ENCODE assay signal across 24 cellular contexts in the genomic region with DNA sequence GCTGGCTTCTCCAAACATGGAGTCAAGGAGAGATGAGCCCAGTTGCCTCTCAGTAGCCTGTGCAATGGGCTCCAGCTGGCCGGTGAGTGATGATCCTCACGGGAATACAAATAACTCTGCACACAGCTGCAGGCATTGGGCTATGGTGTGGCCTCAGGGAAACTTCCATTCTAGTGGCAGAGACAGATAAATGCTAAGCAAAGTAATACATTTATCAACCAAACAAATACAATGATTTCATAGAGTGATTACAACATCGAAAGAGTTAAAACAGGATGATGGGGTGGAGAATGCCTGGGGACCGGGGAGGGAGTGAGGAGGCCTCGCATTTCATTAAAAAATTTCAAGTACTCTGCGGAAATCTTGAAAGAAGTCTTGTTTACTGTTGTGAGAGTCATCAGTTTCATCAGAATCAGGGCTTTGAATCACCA. TPM values are rescaled to one million over a fixed set of nuclear protein-coding genes. Genes with fewer than 3 reads are reported as not detected.
DNase-seq lines count a peak whose midpoint lies in the region; FAIRE-seq and TF ChIP-seq lines count a peak whose summit lies in the region.
"Had no signal": no experiment of that assay in that cellular context is flagged by ENCODE, and none has a peak within 500 bp of the region (broad histone marks: within the 10 kb centered on the region; RNA-seq: fewer than 3 reads in every experiment).

No MANE protein-coding gene starts in this region.

- H3K27me3 ChIP-seq in osteoblast (ENCODE audit: insufficient read depth, low read length), result no peaks in the 10 kb centered on the region

- H3K4me3 ChIP-seq in osteoblast (ENCODE audit: insufficient read depth, low read length), result no peak overlapping the region

- H3K36me3 ChIP-seq in osteoblast (ENCODE audit: insufficient read depth, low read length), result no peaks in the 10 kb centered on the region

- intact Hi-C loops in activated naive CD4-positive, alpha-beta T cell treated with anti-CD3 and anti-CD28 coated beads for 36 hours (cut with micrococcal nuclease), result no loop called here

- H2AFZ ChIP-seq in osteoblast (ENCODE audit: low read length), result peak overlapping the region; percentile 62

- H3K79me2 ChIP-seq in osteoblast (ENCODE audit: insufficient read depth, low read length), result no peaks in the 10 kb centered on the region

- peaks cover 2% of the 10 kb centered on the region for H3K9me3 Mint-ChIP-seq in activated naive CD8-positive, alpha-beta T cell treated with anti-CD3 and anti-CD28 coated beads for 36 hours
- no peaks in the 10 kb centered on the region for H3K9me3 Mint-ChIP-seq in activated naive CD4-positive, alpha-beta T cell treated with anti-CD3 and anti-CD28 coated beads for 36 hours
- H3K9me3 Mint-ChIP-seq: immature natural killer cell had no signal

- peak; percentile 33 for DNase-seq in ELR (ENCODE audit: low read depth)
- DNase-seq in RPMI7951 (ENCODE audit: low read depth), result peak; percentile 65
- DNase-seq in epithelial cell of prostate (ENCODE audit: low read depth, low spot score), result no peak
- DNase-seq in osteoblast (ENCODE audit: insufficient read length, low spot score, missing footprints), result peak; percentile 34
- no peak for DNase-seq in GM12891 (ENCODE audit: insufficient read length, low spot score)
- DNase-seq in activated naive CD8-positive, alpha-beta T cell treated with anti-CD3 and anti-CD28 coated beads for 36 hours, result no peak
- no peak for DNase-seq in activated naive CD4-positive, alpha-beta T cell treated with anti-CD3 and anti-CD28 coated beads for 36 hours
- no peak for DNase-seq in activated CD8-positive, alpha-beta memory T cell treated with anti-CD3 and anti-CD28 coated beads, Interleukin-2, amount 50 U/mL, for 4 hours
- DNase-seq: activated CD8-positive, alpha-beta memory T cell treated with anti-CD3 and anti-CD28 coated beads for 24 hours; activated gamma-delta T cell; effector CD4-positive, alpha-beta T cell; EL; immature natural killer cell; KBM-7; NCI-H1105 treated with DMSO at 0.1 percent for 48 hours; NCI-H2171 treated with DMSO at 0.1 percent for 48 hours; nucleus accumbens; SIG-M5; small intestine; stimulated activated naive CD4-positive, alpha-beta T cell treated with Interleukin-2 at 50 U/mL for 16 hours had no signal

- no peak overlapping the region for H3K27ac Mint-ChIP-seq in activated naive CD8-positive, alpha-beta T cell treated with anti-CD3 and anti-CD28 coated beads for 36 hours
- no peak overlapping the region for H3K27ac Mint-ChIP-seq in activated naive CD4-positive, alpha-beta T cell treated with anti-CD3 and anti-CD28 coated beads for 36 hours
- H3K27ac Mint-ChIP-seq: immature natural killer cell, mesothelial cell of epicardium had no signal

- peaks cover 24% of the 10 kb centered on the region for H3K4me1 ChIP-seq in osteoblast (ENCODE audit: insufficient read depth, low read length)

- no peaks in the 10 kb centered on the region for H3K4me1 Mint-ChIP-seq in activated naive CD8-positive, alpha-beta T cell treated with anti-CD3 and anti-CD28 coated beads for 36 hours
- no peaks in the 10 kb centered on the region for H3K4me1 Mint-ChIP-seq in activated naive CD4-positive, alpha-beta T cell treated with anti-CD3 and anti-CD28 coated beads for 36 hours (ENCODE audit: low read depth)
- H3K4me1 Mint-ChIP-seq: immature natural killer cell had no signal

- no peaks in the 10 kb centered on the region for H3K27me3 Mint-ChIP-seq in activated naive CD8-positive, alpha-beta T cell treated with anti-CD3 and anti-CD28 coated beads for 36 hours
- H3K27me3 Mint-ChIP-seq in activated naive CD4-positive, alpha-beta T cell treated with anti-CD3 and anti-CD28 coated beads for 36 hours (ENCODE audit: low read depth), result no peaks in the 10 kb centered on the region

- peak overlapping the region; percentile 19 for H3K4me2 ChIP-seq in osteoblast (ENCODE audit: insufficient read depth, low read length)

- H3K27ac ChIP-seq in epithelial cell of prostate (peak overlapping the region; percentile 37), osteoblast (ENCODE audit: low read depth, low read length) (no peak overlapping the region)
- H3K27ac ChIP-seq: C4-2B had no signal

- no peak for FAIRE-seq in GM12891 (lab: Jason Lieb, UNC)
- FAIRE-seq: small intestine, TTC549 had no signal

- TF ChIP-seq CTCF in osteoblast (IDR thresholded peaks at IDR 0.05; ENCODE audit: extremely low read depth, low read depth, low read length), result no peak

- H3K4me3 Mint-ChIP-seq in activated naive CD8-positive, alpha-beta T cell treated with anti-CD3 and anti-CD28 coated beads for 36 hours, result no peak overlapping the region
- no peak overlapping the region for H3K4me3 Mint-ChIP-seq in activated naive CD4-positive, alpha-beta T cell treated with anti-CD3 and anti-CD28 coated beads for 36 hours
- H3K4me3 Mint-ChIP-seq: immature natural killer cell, mesothelial cell of epicardium had no signal

- no peaks in the 10 kb centered on the region for H3K9me3 ChIP-seq in osteoblast (ENCODE audit: low read depth, low read length)

- H4K20me1 ChIP-seq in osteoblast (ENCODE audit: insufficient read depth, low read length), result no peaks in the 10 kb centered on the region

- no peaks in the 10 kb centered on the region for H3K36me3 Mint-ChIP-seq in activated naive CD8-positive, alpha-beta T cell treated with anti-CD3 and anti-CD28 coated beads for 36 hours
- no peaks in the 10 kb centered on the region for H3K36me3 Mint-ChIP-seq in activated naive CD4-positive, alpha-beta T cell treated with anti-CD3 and anti-CD28 coated beads for 36 hours (ENCODE audit: low read depth)
- H3K36me3 Mint-ChIP-seq: immature natural killer cell, mesothelial cell of epicardium had no signal

- CTCF ChIA-PET in activated naive CD4-positive, alpha-beta T cell treated with anti-CD3 and anti-CD28 coated beads for 36 hours (lab: Charles Lee), result interaction anchor here (0.6 kb wide), 1 partner anchor 39 kb away, joined by 3 read pairs; no protein-coding TSS in a partner anchor

- TF ChIP-seq POLR2A in GM12891 (IDR thresholded peaks at IDR 0.05; ENCODE audit: low read depth, low read length), result no peak

TF ChIP-seq in GM12891, 5 proteins besides CTCF, POLR2A, EP300 and RAD21:
- TF ChIP-seq TAF1 (IDR thresholded peaks at IDR 0.05; ENCODE audit: low read depth, low read length), result no peak
- no peak for TF ChIP-seq PAX5 (IDR thresholded peaks at IDR 0.05; ENCODE audit: insufficient read depth, low read length, severe bottlenecking)
- no peak for TF ChIP-seq POU2F2 (IDR thresholded peaks at IDR 0.05; ENCODE audit: low read depth, low read length)
- no peak for TF ChIP-seq SPI1 (IDR thresholded peaks at IDR 0.05; ENCODE audit: low read depth, low read length)
- TF ChIP-seq POLR2AphosphoS5 (IDR thresholded peaks at IDR 0.05; ENCODE audit: low read depth, low read length), result no peak

RNA-seq across cellular contexts. Expression of gene AKR1B1, which starts 15.0 kb away (rescaled TPM):
- 353 and 358 TPM in 2 replicates for total RNA-seq in RPMI7951 (2014; rRNA removed; shearing (Covaris generic))
- 85.8 and 86.6 TPM in 2 replicates for total RNA-seq in osteoblast
- 82.2 TPM for polyA plus RNA-seq in GM12891 (2012; ENCODE audit: low read depth, missing spikeins)
- total RNA-seq in activated naive CD8-positive, alpha-beta T cell treated with anti-CD3 and anti-CD28 coated beads for 36 hours, result 100 to 1,000 TPM; 116 TPM
- 100 to 1,000 TPM; 103 to 107 TPM for total RNA-seq in activated naive CD4-positive, alpha-beta T cell treated with anti-CD3 and anti-CD28 coated beads for 36 hours

RNA-seq across cellular contexts. Expression of gene AKR1B10, which starts 53.5 kb away (rescaled TPM):
- 4.0 TPM in 2 replicates for total RNA-seq in RPMI7951 (2014; rRNA removed; shearing (Covaris generic))
- total RNA-seq in osteoblast, result 1.4 and 2.4 TPM in 2 replicates
- polyA plus RNA-seq in GM12891 (2012; ENCODE audit: low read depth, missing spikeins), result not detected
- total RNA-seq in activated naive CD8-positive, alpha-beta T cell treated with anti-CD3 and anti-CD28 coated beads for 36 hours, result not detected
- total RNA-seq in activated naive CD4-positive, alpha-beta T cell treated with anti-CD3 and anti-CD28 coated beads for 36 hours, result not detected
- total RNA-seq: glomerular endothelial cell had no signal
- polyA plus RNA-seq: immature natural killer cell had no signal

Comparison
In these comparisons a context has a peak if more than half of its experiments do, and no peak if none do; other contexts are left out.
1. DNase-seq: peak in ELR (single experiment), RPMI7951 (single experiment) and osteoblast (single experiment); none in epithelial cell of prostate (single experiment), GM12891 (single experiment), activated naive CD8-positive, alpha-beta T cell treated with anti-CD3 and anti-CD28 coated beads for 36 hours (single experiment), activated naive CD4-positive, alpha-beta T cell treated with anti-CD3 and anti-CD28 coated beads for 36 hours (single experiment) and activated CD8-positive, alpha-beta memory T cell treated with anti-CD3 and anti-CD28 coated beads, Interleukin-2, amount 50 U/mL, for 4 hours (single experiment).